In genomic region chr9:120454427-120454826, GRCh38 we compare ENCODE assay signal across 1 cellular context.
TF ChIP-seq lines count a peak whose summit lies in the region.

No MANE protein-coding gene starts in this region.

TF ChIP-seq in WTC11, 78 proteins besides CTCF, POLR2A, EP300 and RAD21 (continued from another document):
- TF ChIP-seq, protein P1, sequence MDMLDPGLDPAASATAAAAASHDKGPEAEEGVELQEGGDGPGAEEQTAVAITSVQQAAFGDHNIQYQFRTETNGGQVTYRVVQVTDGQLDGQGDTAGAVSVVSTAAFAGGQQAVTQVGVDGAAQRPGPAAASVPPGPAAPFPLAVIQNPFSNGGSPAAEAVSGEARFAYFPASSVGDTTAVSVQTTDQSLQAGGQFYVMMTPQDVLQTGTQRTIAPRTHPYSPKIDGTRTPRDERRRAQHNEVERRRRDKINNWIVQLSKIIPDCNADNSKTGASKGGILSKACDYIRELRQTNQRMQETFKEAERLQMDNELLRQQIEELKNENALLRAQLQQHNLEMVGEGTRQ (CRISPR knock-in tag; IDR thresholded peaks at IDR 0.05) = no peak
- no peak for TF ChIP-seq SP1 (CRISPR knock-in tag; conservative IDR thresholded peaks at IDR 0.05)
- no peak for TF ChIP-seq ATF1 (CRISPR knock-in tag; IDR thresholded peaks at IDR 0.05)
- TF ChIP-seq IRF1 (CRISPR knock-in tag; IDR thresholded peaks at IDR 0.05) = no peak
- no peak for TF ChIP-seq ZNF232 (CRISPR knock-in tag; IDR thresholded peaks at IDR 0.05)
- no peak for TF ChIP-seq ZSCAN18 (CRISPR knock-in tag; IDR thresholded peaks at IDR 0.05)
- no peak for TF ChIP-seq ZNF219 (CRISPR knock-in tag; IDR thresholded peaks at IDR 0.05; ENCODE audit: borderline replicate concordance)
- no peak for TF ChIP-seq ZNF121 (CRISPR knock-in tag; IDR thresholded peaks at IDR 0.05)
- no peak for TF ChIP-seq RELA (CRISPR knock-in tag; IDR thresholded peaks at IDR 0.05; ENCODE audit: borderline replicate concordance)
- TF ChIP-seq ATF3 (CRISPR knock-in tag; conservative IDR thresholded peaks at IDR 0.05) = no peak
- TF ChIP-seq HMGXB4 (CRISPR knock-in tag; IDR thresholded peaks at IDR 0.05) = no peak
